ENCODE assay signal across 1 cellular context in genomic region chr11:118251858-118252652, GRCh38.
A peak's percentile ranks its signal among the peaks of the same experiment; 100 is the strongest.
TF ChIP-seq lines count a peak whose summit lies in the region.

A gene with protein sequence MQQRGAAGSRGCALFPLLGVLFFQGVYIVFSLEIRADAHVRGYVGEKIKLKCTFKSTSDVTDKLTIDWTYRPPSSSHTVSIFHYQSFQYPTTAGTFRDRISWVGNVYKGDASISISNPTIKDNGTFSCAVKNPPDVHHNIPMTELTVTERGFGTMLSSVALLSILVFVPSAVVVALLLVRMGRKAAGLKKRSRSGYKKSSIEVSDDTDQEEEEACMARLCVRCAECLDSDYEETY (minus strand): TSS chr11:118252365. CDS start chr11:118252294, 71 bp downstream.

TF ChIP-seq in HepG2, 621 proteins besides CTCF, POLR2A, EP300 and RAD21 (continued from another document and continues in another):
- TF ChIP-seq ZNF574 (CRISPR knock-in tag; IDR thresholded peaks at IDR 0.05) = peak; percentile 87
- no peak for TF ChIP-seq MZF1 (CRISPR knock-in tag; IDR thresholded peaks at IDR 0.05; ENCODE audit: borderline replicate concordance)
- no peak for TF ChIP-seq TCF12 (IDR thresholded peaks at IDR 0.05)
- no peak for TF ChIP-seq TCF12 (CRISPR knock-in tag; IDR thresholded peaks at IDR 0.05)
- TF ChIP-seq ZNF275 (CRISPR knock-in tag; IDR thresholded peaks at IDR 0.05; ENCODE audit: borderline replicate concordance) = no peak
- no peak for TF ChIP-seq CENPX (CRISPR knock-in tag; IDR thresholded peaks at IDR 0.05)
- TF ChIP-seq HOMEZ (CRISPR knock-in tag; IDR thresholded peaks at IDR 0.05; ENCODE audit: low read depth) = no peak; the same call in 1 of the 2 replicates
- TF ChIP-seq ZSCAN31 (CRISPR knock-in tag; IDR thresholded peaks at IDR 0.05; ENCODE audit: low read depth) = peak; percentile 80; the same call in 1 of the 2 replicates
- no peak for TF ChIP-seq RORA (CRISPR knock-in tag; IDR thresholded peaks at IDR 0.05)
- no peak for TF ChIP-seq ZIK1 (CRISPR knock-in tag; IDR thresholded peaks at IDR 0.05; ENCODE audit: borderline replicate concordance, low read depth)
- no peak for TF ChIP-seq GZF1 (CRISPR knock-in tag; IDR thresholded peaks at IDR 0.05)
- TF ChIP-seq MAFG (CRISPR knock-in tag; IDR thresholded peaks at IDR 0.05) = no peak
- peak; percentile 51; the same call in 1 of the 2 replicates for TF ChIP-seq ZSCAN21 (CRISPR knock-in tag; IDR thresholded peaks at IDR 0.05; ENCODE audit: borderline replicate concordance)
- TF ChIP-seq ERF (CRISPR knock-in tag; IDR thresholded peaks at IDR 0.05) = no peak; the same call in 1 of the 2 replicates
- TF ChIP-seq, protein P1, sequence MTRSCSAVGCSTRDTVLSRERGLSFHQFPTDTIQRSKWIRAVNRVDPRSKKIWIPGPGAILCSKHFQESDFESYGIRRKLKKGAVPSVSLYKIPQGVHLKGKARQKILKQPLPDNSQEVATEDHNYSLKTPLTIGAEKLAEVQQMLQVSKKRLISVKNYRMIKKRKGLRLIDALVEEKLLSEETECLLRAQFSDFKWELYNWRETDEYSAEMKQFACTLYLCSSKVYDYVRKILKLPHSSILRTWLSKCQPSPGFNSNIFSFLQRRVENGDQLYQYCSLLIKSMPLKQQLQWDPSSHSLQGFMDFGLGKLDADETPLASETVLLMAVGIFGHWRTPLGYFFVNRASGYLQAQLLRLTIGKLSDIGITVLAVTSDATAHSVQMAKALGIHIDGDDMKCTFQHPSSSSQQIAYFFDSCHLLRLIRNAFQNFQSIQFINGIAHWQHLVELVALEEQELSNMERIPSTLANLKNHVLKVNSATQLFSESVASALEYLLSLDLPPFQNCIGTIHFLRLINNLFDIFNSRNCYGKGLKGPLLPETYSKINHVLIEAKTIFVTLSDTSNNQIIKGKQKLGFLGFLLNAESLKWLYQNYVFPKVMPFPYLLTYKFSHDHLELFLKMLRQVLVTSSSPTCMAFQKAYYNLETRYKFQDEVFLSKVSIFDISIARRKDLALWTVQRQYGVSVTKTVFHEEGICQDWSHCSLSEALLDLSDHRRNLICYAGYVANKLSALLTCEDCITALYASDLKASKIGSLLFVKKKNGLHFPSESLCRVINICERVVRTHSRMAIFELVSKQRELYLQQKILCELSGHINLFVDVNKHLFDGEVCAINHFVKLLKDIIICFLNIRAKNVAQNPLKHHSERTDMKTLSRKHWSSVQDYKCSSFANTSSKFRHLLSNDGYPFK (CRISPR knock-in tag; IDR thresholded peaks at IDR 0.05; ENCODE audit: borderline replicate concordance) = peak; percentile 86; the same call in 1 of the 2 replicates
- TF ChIP-seq ZNF841 (CRISPR knock-in tag; IDR thresholded peaks at IDR 0.05; ENCODE audit: borderline replicate concordance) = no peak
- TF ChIP-seq TEAD2 (CRISPR knock-in tag; IDR thresholded peaks at IDR 0.05) = no peak
- no peak for TF ChIP-seq SRSF9 (IDR thresholded peaks at IDR 0.05; ENCODE audit: borderline replicate concordance, insufficient read depth, low read depth, low read length, poor library complexity, severe bottlenecking)
- no peak for TF ChIP-seq ZNF383 (CRISPR knock-in tag; IDR thresholded peaks at IDR 0.05; ENCODE audit: borderline replicate concordance)
- TF ChIP-seq SAP130 (CRISPR knock-in tag; IDR thresholded peaks at IDR 0.05; ENCODE audit: low read depth) = peak; percentile 79
- TF ChIP-seq ZNF230 (CRISPR knock-in tag; IDR thresholded peaks at IDR 0.05) = 0 out of 2 replicates have a peak, but pooled peaks have one; percentile 46
- TF ChIP-seq KLF6 (CRISPR knock-in tag; IDR thresholded peaks at IDR 0.05) = no peak
- no peak for TF ChIP-seq HINFP (CRISPR knock-in tag; IDR thresholded peaks at IDR 0.05; ENCODE audit: low read depth)
- TF ChIP-seq DR1 (CRISPR knock-in tag; IDR thresholded peaks at IDR 0.05) = no peak
- TF ChIP-seq ZNF160 (CRISPR knock-in tag; IDR thresholded peaks at IDR 0.05) = no peak
- no peak for TF ChIP-seq ZNF101 (CRISPR knock-in tag; IDR thresholded peaks at IDR 0.05; ENCODE audit: borderline replicate concordance, low read depth)
- peak; percentile 70 for TF ChIP-seq RFX5 (IDR thresholded peaks at IDR 0.05; ENCODE audit: low read depth, low read length)
- no peak for TF ChIP-seq SNAPC5 (CRISPR knock-in tag; IDR thresholded peaks at IDR 0.05; ENCODE audit: borderline replicate concordance)
- no peak for TF ChIP-seq MED13 (CRISPR knock-in tag; IDR thresholded peaks at IDR 0.05)
- TF ChIP-seq ZNF639 (CRISPR knock-in tag; conservative IDR thresholded peaks at IDR 0.05) = peak; percentile 71; the same call in 1 of the 2 replicates
- no peak for TF ChIP-seq ZNF737 (CRISPR knock-in tag; IDR thresholded peaks at IDR 0.05; ENCODE audit: borderline replicate concordance)
- TF ChIP-seq FOSL2 (CRISPR knock-in tag; IDR thresholded peaks at IDR 0.05) = peak; percentile 61
- TF ChIP-seq ZNF616 (CRISPR knock-in tag; IDR thresholded peaks at IDR 0.05; ENCODE audit: low read depth) = 0 out of 2 replicates have a peak, but pooled peaks have one; percentile 34
- TF ChIP-seq RARG (CRISPR knock-in tag; IDR thresholded peaks at IDR 0.05; ENCODE audit: low read depth) = no peak
- TF ChIP-seq, protein P2, sequence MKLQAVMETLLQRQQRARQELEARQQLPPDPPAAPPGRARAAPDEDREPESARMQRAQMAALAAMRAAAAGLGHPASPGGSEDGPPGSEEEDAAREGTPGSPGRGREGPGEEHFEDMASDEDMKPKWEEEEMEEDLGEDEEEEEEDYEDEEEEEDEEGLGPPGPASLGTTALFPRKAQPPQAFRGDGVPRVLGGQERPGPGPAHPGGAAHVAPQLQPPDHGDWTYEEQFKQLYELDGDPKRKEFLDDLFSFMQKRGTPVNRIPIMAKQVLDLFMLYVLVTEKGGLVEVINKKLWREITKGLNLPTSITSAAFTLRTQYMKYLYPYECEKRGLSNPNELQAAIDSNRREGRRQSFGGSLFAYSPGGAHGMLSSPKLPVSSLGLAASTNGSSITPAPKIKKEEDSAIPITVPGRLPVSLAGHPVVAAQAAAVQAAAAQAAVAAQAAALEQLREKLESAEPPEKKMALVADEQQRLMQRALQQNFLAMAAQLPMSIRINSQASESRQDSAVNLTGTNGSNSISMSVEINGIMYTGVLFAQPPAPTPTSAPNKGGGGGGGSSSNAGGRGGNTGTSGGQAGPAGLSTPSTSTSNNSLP (IDR thresholded peaks at IDR 0.05; ENCODE audit: low read depth, low read length) = no peak
- TF ChIP-seq SMARCE1 (IDR thresholded peaks at IDR 0.05; ENCODE audit: borderline replicate concordance) = no peak
- TF ChIP-seq ZNF780A (CRISPR knock-in tag; IDR thresholded peaks at IDR 0.05) = no peak
- no peak for TF ChIP-seq NFYC (CRISPR knock-in tag; IDR thresholded peaks at IDR 0.05)
- no peak; the same call in 1 of the 2 replicates for TF ChIP-seq ZNF33B (CRISPR knock-in tag; IDR thresholded peaks at IDR 0.05)
- TF ChIP-seq ISL2 (CRISPR knock-in tag; IDR thresholded peaks at IDR 0.05) = no peak; the same call in 1 of the 2 replicates
- TF ChIP-seq ATAD3A (CRISPR knock-in tag; IDR thresholded peaks at IDR 0.05) = no peak
- TF ChIP-seq ZNF20 (CRISPR knock-in tag; IDR thresholded peaks at IDR 0.05) = no peak
- peak; percentile 70 for TF ChIP-seq NFIC (IDR thresholded peaks at IDR 0.05; ENCODE audit: low read length)
- no peak for TF ChIP-seq ZNF766 (CRISPR knock-in tag; IDR thresholded peaks at IDR 0.05; ENCODE audit: borderline replicate concordance)
- TF ChIP-seq, protein P3, sequence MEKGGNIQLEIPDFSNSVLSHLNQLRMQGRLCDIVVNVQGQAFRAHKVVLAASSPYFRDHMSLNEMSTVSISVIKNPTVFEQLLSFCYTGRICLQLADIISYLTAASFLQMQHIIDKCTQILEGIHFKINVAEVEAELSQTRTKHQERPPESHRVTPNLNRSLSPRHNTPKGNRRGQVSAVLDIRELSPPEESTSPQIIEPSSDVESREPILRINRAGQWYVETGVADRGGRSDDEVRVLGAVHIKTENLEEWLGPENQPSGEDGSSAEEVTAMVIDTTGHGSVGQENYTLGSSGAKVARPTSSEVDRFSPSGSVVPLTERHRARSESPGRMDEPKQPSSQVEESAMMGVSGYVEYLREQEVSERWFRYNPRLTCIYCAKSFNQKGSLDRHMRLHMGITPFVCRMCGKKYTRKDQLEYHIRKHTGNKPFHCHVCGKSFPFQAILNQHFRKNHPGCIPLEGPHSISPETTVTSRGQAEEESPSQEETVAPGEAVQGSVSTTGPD (CRISPR knock-in tag; IDR thresholded peaks at IDR 0.05) = no peak
- TF ChIP-seq TGIF2 (CRISPR knock-in tag; IDR thresholded peaks at IDR 0.05) = peak; percentile 63; the same call in 1 of the 2 replicates
- peak; percentile 77; the same call in 1 of the 2 replicates for TF ChIP-seq ZNF350 (CRISPR knock-in tag; IDR thresholded peaks at IDR 0.05; ENCODE audit: borderline replicate concordance, low read depth)
- TF ChIP-seq ZNF709 (CRISPR knock-in tag; IDR thresholded peaks at IDR 0.05) = no peak; the same call in 1 of the 2 replicates
- TF ChIP-seq, protein P4, sequence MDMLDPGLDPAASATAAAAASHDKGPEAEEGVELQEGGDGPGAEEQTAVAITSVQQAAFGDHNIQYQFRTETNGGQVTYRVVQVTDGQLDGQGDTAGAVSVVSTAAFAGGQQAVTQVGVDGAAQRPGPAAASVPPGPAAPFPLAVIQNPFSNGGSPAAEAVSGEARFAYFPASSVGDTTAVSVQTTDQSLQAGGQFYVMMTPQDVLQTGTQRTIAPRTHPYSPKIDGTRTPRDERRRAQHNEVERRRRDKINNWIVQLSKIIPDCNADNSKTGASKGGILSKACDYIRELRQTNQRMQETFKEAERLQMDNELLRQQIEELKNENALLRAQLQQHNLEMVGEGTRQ (IDR thresholded peaks at IDR 0.05; ENCODE audit: low read depth, low read length) = no peak
- TF ChIP-seq, protein P4 (CRISPR knock-in tag; IDR thresholded peaks at IDR 0.05; ENCODE audit: borderline replicate concordance) = no peak
